ENCODE assay signal across 23 cellular contexts in the genomic region with DNA sequence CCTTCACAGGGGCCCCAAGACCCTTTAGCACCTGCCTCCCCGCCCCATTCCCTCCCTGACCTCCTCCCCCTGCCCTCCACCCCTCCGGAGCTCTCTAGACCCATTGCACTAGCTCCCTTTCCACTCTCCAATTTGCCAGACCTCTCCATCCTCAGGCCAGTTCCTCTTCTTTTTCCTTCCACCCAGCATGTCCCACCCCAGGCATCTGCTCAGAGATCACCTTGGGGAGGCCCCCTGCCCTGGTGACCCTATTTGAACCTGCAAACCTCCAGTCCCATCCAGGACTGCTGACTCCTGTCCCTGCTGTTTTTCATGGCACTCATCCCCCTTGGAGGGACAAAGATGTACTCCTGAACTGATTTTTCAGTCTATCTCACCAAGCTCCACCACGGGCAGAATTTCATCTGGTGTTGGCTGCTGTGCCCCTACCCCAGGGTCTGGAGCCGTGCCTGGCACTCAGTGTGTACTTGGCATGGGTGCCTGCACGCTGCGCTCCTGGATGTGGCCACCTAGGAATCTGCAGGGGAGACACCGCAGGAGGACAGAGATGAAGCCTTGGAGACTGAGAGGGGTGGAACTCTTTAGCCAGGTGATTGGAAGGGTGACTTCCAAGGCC.
DNase-seq lines count a peak whose midpoint lies in the region; ATAC-seq, FAIRE-seq and TF ChIP-seq lines count a peak whose summit lies in the region.
"Had no signal": no experiment of that assay in that cellular context is flagged by ENCODE, and none has a peak within 500 bp of the region (broad histone marks: within the 10 kb centered on the region; RNA-seq: fewer than 3 reads in every experiment).

No MANE protein-coding gene starts in this region.

- no peaks in the 10 kb centered on the region for H3K27me3 Mint-ChIP-seq in activated naive CD4-positive, alpha-beta T cell treated with anti-CD3 and anti-CD28 coated beads for 36 hours (ENCODE audit: low read depth)
- peaks cover 8% of the 10 kb centered on the region for H3K27me3 Mint-ChIP-seq in neural progenitor cell (ENCODE audit: insufficient read depth, low read depth)

- peak overlapping the region; percentile 10 for H3K4me2 ChIP-seq in neural progenitor cell

- H3K36me3 ChIP-seq in neural progenitor cell = no peaks in the 10 kb centered on the region
- H3K36me3 ChIP-seq in Peyer's patch = peaks cover 0 to 28% (median 0%) of the 10 kb centered on the region in 3 donors

- H3K9ac ChIP-seq in neural progenitor cell = no peak overlapping the region

- FAIRE-seq in HTR-8/SVneo (lab: Jason Lieb, UNC) = peak; percentile 31
- FAIRE-seq: D721Med, GM18507, H54, K562 had no signal

- DNase-seq in activated naive CD4-positive, alpha-beta T cell treated with anti-CD3 and anti-CD28 coated beads, Interleukin-2, amount 50 U/mL, for 72 hours (ENCODE audit: low spot score in 2 of 2) = peak in 1 of 2 donors; percentile 30
- DNase-seq in activated naive CD4-positive, alpha-beta T cell treated with anti-CD3 and anti-CD28 coated beads for 36 hours = no peak
- DNase-seq in HTR-8/SVneo (ENCODE audit: insufficient read length, low spot score) (no peak), neural progenitor cell (ENCODE audit: low spot score) (no peak), AG08395 (ENCODE audit: low spot score) (no peak), Peyer's patch (no peak)
- DNase-seq: Kasumi-1, NCI-H1092 treated with DMSO at 0.1 percent for 48 hours, NCI-H1436, NCI-H187, NCI-H2081 treated with DMSO at 0.1 percent for 48 hours, NCI-H2171, NCI-H226, NCI-H510A, NCI-H69, SHP77 treated with DMSO at 0.1 percent for 48 hours had no signal

- no peak overlapping the region for H3K27ac ChIP-seq in neural progenitor cell
- H3K27ac ChIP-seq in Peyer's patch = no peak overlapping the region
- H3K27ac ChIP-seq: RWPE1 had no signal

- no peak for ATAC-seq in activated naive CD4-positive, alpha-beta T cell treated with anti-CD3 and anti-CD28 coated beads, Interleukin-2, amount 50 U/mL, for 72 hours
- no peak for ATAC-seq in GM18505 (IDR thresholded peaks at IDR 0.05; ENCODE audit: unreplicated experiment)
- ATAC-seq: K562 had no signal

- no peaks in the 10 kb centered on the region for H3K27me3 ChIP-seq in neural progenitor cell
- no peaks in the 10 kb centered on the region for H3K27me3 ChIP-seq in Peyer's patch

- H3K36me3 Mint-ChIP-seq in activated naive CD4-positive, alpha-beta T cell treated with anti-CD3 and anti-CD28 coated beads, Interleukin-2, amount 50 U/mL, for 72 hours = peaks cover 6 to 14% of the 10 kb centered on the region in 2 donors
- peaks cover 21% of the 10 kb centered on the region for H3K36me3 Mint-ChIP-seq in activated naive CD4-positive, alpha-beta T cell treated with anti-CD3 and anti-CD28 coated beads for 36 hours (ENCODE audit: low read depth)
- H3K36me3 Mint-ChIP-seq in neural progenitor cell = peaks cover 18% of the 10 kb centered on the region

- TF ChIP-seq POLR2A in GM18505 (IDR thresholded peaks at IDR 0.05; ENCODE audit: borderline replicate concordance, extremely low read depth, insufficient read depth, insufficient read length) (no peak), Peyer's patch (IDR thresholded peaks at IDR 0.05) (no peak)

- H3K4me3 Mint-ChIP-seq in activated naive CD4-positive, alpha-beta T cell treated with anti-CD3 and anti-CD28 coated beads for 36 hours = no peak overlapping the region
- peak overlapping the region; percentile 47 for H3K4me3 Mint-ChIP-seq in neural progenitor cell
- H3K4me3 Mint-ChIP-seq: B cell had no signal

- H3K4me3 ChIP-seq in neural progenitor cell (no peak overlapping the region), Peyer's patch (no peak overlapping the region)
- H3K4me3 ChIP-seq: K562 had no signal

- no peaks in the 10 kb centered on the region for H4K20me1 ChIP-seq in neural progenitor cell (ENCODE audit: low read depth)

- no peak for TF ChIP-seq CTCF in neural progenitor cell (IDR thresholded peaks at IDR 0.05)
- TF ChIP-seq CTCF in Peyer's patch (IDR thresholded peaks at IDR 0.05) = no peak

- H3K4me1 Mint-ChIP-seq in activated naive CD4-positive, alpha-beta T cell treated with anti-CD3 and anti-CD28 coated beads for 36 hours (ENCODE audit: low read depth) = no peaks in the 10 kb centered on the region
- peaks cover 60% of the 10 kb centered on the region for H3K4me1 Mint-ChIP-seq in neural progenitor cell
- H3K4me1 Mint-ChIP-seq: B cell had no signal

- H3K4me1 ChIP-seq in neural progenitor cell (peaks cover 34% of the 10 kb centered on the region), Peyer's patch (no peaks in the 10 kb centered on the region)

- H2AFZ ChIP-seq in neural progenitor cell (replicated peaks) = no peak overlapping the region

- CTCF ChIA-PET in activated naive CD4-positive, alpha-beta T cell treated with anti-CD3 and anti-CD28 coated beads for 36 hours (lab: Charles Lee) = no interaction called here

- peaks cover 6% of the 10 kb centered on the region for H3F3A ChIP-seq in neural progenitor cell (ENCODE audit: low read depth)

- H3K9me3 Mint-ChIP-seq in activated naive CD4-positive, alpha-beta T cell treated with anti-CD3 and anti-CD28 coated beads, Interleukin-2, amount 50 U/mL, for 72 hours = no peaks in the 10 kb centered on the region
- H3K9me3 Mint-ChIP-seq in activated naive CD4-positive, alpha-beta T cell treated with anti-CD3 and anti-CD28 coated beads for 36 hours = no peaks in the 10 kb centered on the region
- H3K9me3 Mint-ChIP-seq in neural progenitor cell = no peaks in the 10 kb centered on the region

- peak overlapping the region; percentile 39 to 77 for H3K27ac Mint-ChIP-seq in activated naive CD4-positive, alpha-beta T cell treated with anti-CD3 and anti-CD28 coated beads, Interleukin-2, amount 50 U/mL, for 72 hours
- H3K27ac Mint-ChIP-seq in activated naive CD4-positive, alpha-beta T cell treated with anti-CD3 and anti-CD28 coated beads for 36 hours = no peak overlapping the region
- H3K27ac Mint-ChIP-seq in neural progenitor cell = peak overlapping the region; percentile 89
- H3K27ac Mint-ChIP-seq: B cell had no signal

- intact Hi-C loops in activated naive CD4-positive, alpha-beta T cell treated with anti-CD3 and anti-CD28 coated beads for 36 hours (cut with micrococcal nuclease) = no loop called here

- H3K79me2 ChIP-seq in neural progenitor cell (ENCODE audit: low read depth) = no peaks in the 10 kb centered on the region

- H3K9me3 ChIP-seq in neural progenitor cell (ENCODE audit: low read depth) (no peaks in the 10 kb centered on the region), Peyer's patch (no peaks in the 10 kb centered on the region)
